19 cellular contexts compared by ENCODE assay signal in genomic region chr19:36028313-36029041, GRCh38. TPM values are rescaled to one million over a fixed set of nuclear protein-coding genes. Genes with fewer than 3 reads are reported as not detected.
DNase-seq lines count a peak whose midpoint lies in the region; ATAC-seq and TF ChIP-seq lines count a peak whose summit lies in the region.
"Had no signal": no experiment of that assay in that cellular context is flagged by ENCODE, and none has a peak within 500 bp of the region (broad histone marks: within the 10 kb centered on the region; RNA-seq: fewer than 3 reads in every experiment).

No MANE protein-coding gene starts in this region.

- H3K27me3 Mint-ChIP-seq in T-helper 2 cell treated with Interferon-gamma antibody and Interleukin-4, amounts not matched to agents 5 μg/mL and 100 μg/mL, for 36 hours (ENCODE audit: low read depth) = no peaks in the 10 kb centered on the region
- H3K27me3 Mint-ChIP-seq in brain (peaks cover 6% of the 10 kb centered on the region), neural progenitor cell (ENCODE audit: insufficient read depth, low read depth) (peaks cover 2% of the 10 kb centered on the region)
- H3K27me3 Mint-ChIP-seq: B cell had no signal

- H3K36me3 Mint-ChIP-seq in T-helper 2 cell treated with Interferon-gamma antibody and Interleukin-4, amounts not matched to agents 5 μg/mL and 100 μg/mL, for 36 hours (ENCODE audit: low read depth) = peaks cover 14% of the 10 kb centered on the region
- H3K36me3 Mint-ChIP-seq in brain = peaks cover 60% of the 10 kb centered on the region
- peaks cover 18% of the 10 kb centered on the region for H3K36me3 Mint-ChIP-seq in neural progenitor cell

- peak overlapping the region; percentile 2 for H3K27ac Mint-ChIP-seq in T-helper 2 cell treated with Interferon-gamma antibody and Interleukin-4, amounts not matched to agents 5 μg/mL and 100 μg/mL, for 36 hours
- peak overlapping the region in 3 of 5 experiments; percentile 33 to 71 (median 33) for H3K27ac Mint-ChIP-seq in brain
- H3K27ac Mint-ChIP-seq in neural progenitor cell = peak overlapping the region; percentile 23
- H3K27ac Mint-ChIP-seq: B cell, GM23338, IgD-negative memory B cell had no signal

- peaks cover 7% of the 10 kb centered on the region for H3K4me1 Mint-ChIP-seq in T-helper 2 cell treated with Interferon-gamma antibody and Interleukin-4, amounts not matched to agents 5 μg/mL and 100 μg/mL, for 36 hours (ENCODE audit: low read depth)
- H3K4me1 Mint-ChIP-seq in brain (peaks cover 38% of the 10 kb centered on the region), neural progenitor cell (peaks cover 6% of the 10 kb centered on the region)

- peaks cover 10% of the 10 kb centered on the region for H3K79me2 ChIP-seq in neural progenitor cell (ENCODE audit: low read depth)

- no peak overlapping the region for H3K27ac ChIP-seq in neural progenitor cell
- H3K27ac ChIP-seq in stomach smooth muscle (ENCODE audit: low read length) = peak overlapping the region; percentile 11
- H3K27ac ChIP-seq: SJSA1 had no signal

- peaks cover 7% of the 10 kb centered on the region for H3K4me1 ChIP-seq in neural progenitor cell
- peaks cover 16% of the 10 kb centered on the region for H3K4me1 ChIP-seq in stomach smooth muscle (ENCODE audit: control insufficient read depth, insufficient read depth, low read length)

- no peaks in the 10 kb centered on the region for H3K9me3 ChIP-seq in neural progenitor cell (ENCODE audit: low read depth)
- no peaks in the 10 kb centered on the region for H3K9me3 ChIP-seq in stomach smooth muscle (ENCODE audit: control insufficient read depth in 2 of 2, low read length in 2 of 2)
- H3K9me3 ChIP-seq: SJSA1 had no signal

- peaks cover 7% of the 10 kb centered on the region for H3F3A ChIP-seq in neural progenitor cell (ENCODE audit: low read depth)

- no peaks in the 10 kb centered on the region for H3K36me3 ChIP-seq in neural progenitor cell
- peaks cover 21 to 27% of the 10 kb centered on the region in 2 donors for H3K36me3 ChIP-seq in stomach smooth muscle (ENCODE audit: control insufficient read depth in 2 of 2, insufficient read depth in 2 of 2, low read length in 2 of 2)

- peaks cover 8% of the 10 kb centered on the region for H4K20me1 ChIP-seq in neural progenitor cell (ENCODE audit: low read depth)

- H2AFZ ChIP-seq in neural progenitor cell (replicated peaks) = no peak overlapping the region
- H2AFZ ChIP-seq: GM23338 had no signal

- H3K9ac ChIP-seq in neural progenitor cell (no peak overlapping the region), stomach smooth muscle (ENCODE audit: low read length in 2 of 2) (no peak overlapping the region)

- TF ChIP-seq CTCF in brain (conservative IDR thresholded peaks at IDR 0.05) (no peak), neural progenitor cell (IDR thresholded peaks at IDR 0.05) (no peak)

- ATAC-seq in GM19395 (IDR thresholded peaks at IDR 0.05; ENCODE audit: unreplicated experiment) = no peak
- ATAC-seq: GM23338, HCT116 had no signal

- H3K4me3 ChIP-seq in neural progenitor cell (no peak overlapping the region), stomach smooth muscle (ENCODE audit: low read length in 2 of 2) (no peak overlapping the region)
- H3K4me3 ChIP-seq: GM23338, SJSA1 had no signal

- H3K4me2 ChIP-seq in neural progenitor cell = no peak overlapping the region
- H3K4me2 ChIP-seq: GM23338 had no signal

- H3K27me3 ChIP-seq in neural progenitor cell (no peaks in the 10 kb centered on the region), stomach smooth muscle (ENCODE audit: control insufficient read depth in 1 of 2, insufficient read depth in 2 of 2, low read length in 2 of 2) (no peaks in the 10 kb centered on the region)
- H3K27me3 ChIP-seq: SJSA1 had no signal

- H3K4me3 Mint-ChIP-seq in T-helper 2 cell treated with Interferon-gamma antibody and Interleukin-4, amounts not matched to agents 5 μg/mL and 100 μg/mL, for 36 hours = no peak overlapping the region
- H3K4me3 Mint-ChIP-seq in brain = peak overlapping the region in 3 of 5 experiments; percentile 1 to 39 (median 31)
- no peak overlapping the region for H3K4me3 Mint-ChIP-seq in neural progenitor cell
- H3K4me3 Mint-ChIP-seq: B cell, GM23338 had no signal

- no peak for DNase-seq in T-helper 2 cell treated with Interferon-gamma antibody and Interleukin-4, amounts not matched to agents 5 μg/mL and 100 μg/mL, for 36 hours (ENCODE audit: low spot score)
- DNase-seq in T-helper 2 cell (no peak), neural progenitor cell (ENCODE audit: low spot score) (no peak), NCI-H82 (lab: John Stamatoyannopoulos, UW) (no peak), mucosa of gallbladder (ENCODE audit: low spot score) (no peak)
- DNase-seq: 8988T, DMS 273 treated with DMSO at 0.1 percent for 48 hours, DND-41, Kasumi-1, NCI-H1092 treated with DMSO at 0.1 percent for 48 hours, NCI-H1694 had no signal

- no peaks in the 10 kb centered on the region for H3K9me3 Mint-ChIP-seq in T-helper 2 cell treated with Interferon-gamma antibody and Interleukin-4, amounts not matched to agents 5 μg/mL and 100 μg/mL, for 36 hours
- H3K9me3 Mint-ChIP-seq in brain (no peaks in the 10 kb centered on the region), neural progenitor cell (no peaks in the 10 kb centered on the region)
- H3K9me3 Mint-ChIP-seq: GM23338, IgD-negative memory B cell had no signal

RNA-seq across cellular contexts. Expression of gene CLIP3, which starts 4.2 kb away (rescaled TPM):
- 319 TPM for polyA plus RNA-seq in brain (ENCODE audit: insufficient read depth, low read depth, low replicate concordance)
- 8.2 and 17.7 TPM in 2 replicates for total RNA-seq in neural progenitor cell (ENCODE audit: low replicate concordance)
- total RNA-seq in mucosa of gallbladder = 74.0 TPM

RNA-seq across cellular contexts. Expression of gene ALKBH6, which starts 14.5 kb away (rescaled TPM):
- polyA plus RNA-seq in brain (ENCODE audit: insufficient read depth, low read depth, low replicate concordance) = 17.7 TPM
- total RNA-seq in neural progenitor cell (ENCODE audit: low replicate concordance) (16.3 and 22.5 TPM in 2 replicates), mucosa of gallbladder (34.9 TPM)

RNA-seq across cellular contexts. Expression of gene SYNE4, which starts 19.9 kb away (rescaled TPM):
- 0.81 TPM for polyA plus RNA-seq in brain (ENCODE audit: insufficient read depth, low read depth, low replicate concordance)
- total RNA-seq in neural progenitor cell (ENCODE audit: low replicate concordance) (2.3 and 10.9 TPM in 2 replicates), mucosa of gallbladder (17.4 TPM)
- polyA plus RNA-seq: IgD-negative memory B cell had no signal

RNA-seq across cellular contexts. Expression of gene THAP8, which starts 25.6 kb away (rescaled TPM):
- 24.8 TPM for polyA plus RNA-seq in brain (ENCODE audit: insufficient read depth, low read depth, low replicate concordance)
- 6.7 and 9.5 TPM in 2 replicates for total RNA-seq in neural progenitor cell (ENCODE audit: low replicate concordance)
- total RNA-seq in mucosa of gallbladder = 12.9 TPM

RNA-seq across cellular contexts. Expression of gene WDR62, which starts 26.2 kb away (rescaled TPM):
- 16.5 TPM for polyA plus RNA-seq in brain (ENCODE audit: insufficient read depth, low read depth, low replicate concordance)
- total RNA-seq in neural progenitor cell (ENCODE audit: low replicate concordance) (12.0 and 22.4 TPM in 2 replicates), mucosa of gallbladder (1.3 TPM)

Comparison
In these comparisons a context has a peak if more than half of its experiments do, and no peak if none do; other contexts are left out.
1. H3K4me3 Mint-ChIP-seq: peak in brain (3 of 5); none in T-helper 2 cell treated with Interferon-gamma antibody and Interleukin-4, amounts not matched to agents 5 μg/mL and 100 μg/mL, for 36 hours (single experiment) and neural progenitor cell (single experiment).
2. Peak in every context shown above with its lines, with median percentiles within 50 percentile points of each other: H3K27ac Mint-ChIP-seq.